ENCODE assay signal across 19 cellular contexts in genomic region chr14:34219661-34220060, GRCh38.
A peak's percentile ranks its signal among the peaks of the same experiment; 100 is the strongest.
DNase-seq lines count a peak whose midpoint lies in the region; ATAC-seq, FAIRE-seq and TF ChIP-seq lines count a peak whose summit lies in the region.
"Had no signal": no experiment of that assay in that cellular context is flagged by ENCODE, and none has a peak within 500 bp of the region (broad histone marks: within the 10 kb centered on the region; RNA-seq: fewer than 3 reads in every experiment).

No MANE protein-coding gene starts in this region.

- no peaks in the 10 kb centered on the region for H3K36me3 Mint-ChIP-seq in neural progenitor cell

- no peak overlapping the region for H3K27ac Mint-ChIP-seq in neural progenitor cell
- H3K27ac Mint-ChIP-seq: B cell had no signal

- peaks cover 3% of the 10 kb centered on the region for H3K9me3 Mint-ChIP-seq in neural progenitor cell

- no peak overlapping the region for H2AFZ ChIP-seq in neural progenitor cell (replicated peaks)
- H2AFZ ChIP-seq: PC-9 had no signal

- FAIRE-seq in urothelium cell line (lab: Jason Lieb, UNC), result no peak
- FAIRE-seq: GM19239, H1 had no signal

- no peaks in the 10 kb centered on the region for H3F3A ChIP-seq in neural progenitor cell (ENCODE audit: low read depth)

- no peak overlapping the region for H3K4me2 ChIP-seq in neural progenitor cell
- H3K4me2 ChIP-seq: PC-9 had no signal

- DNase-seq in DMS53 (lab: John Stamatoyannopoulos, UW) (peak; percentile 43), DMS53 treated with DMSO at 0.1 percent for 48 hours (lab: John Stamatoyannopoulos, UW; ENCODE audit: unreplicated experiment) (no peak), epithelial cell of prostate (ENCODE audit: low read depth, low spot score) (no peak), kidney tubule cell (ENCODE audit: low spot score) (peak; percentile 89), urothelium cell line (ENCODE audit: low spot score) (peak; percentile 37), neural progenitor cell (ENCODE audit: low spot score) (no peak), EL (no peak)
- DNase-seq: GF-D8, NCI-H1092 treated with DMSO at 0.1 percent for 48 hours, NCI-H2107, NCI-H2227 treated with DMSO at 0.1 percent for 48 hours, NCI-H524 treated with DMSO at 0.1 percent for 48 hours had no signal

- no peaks in the 10 kb centered on the region for H3K27me3 Mint-ChIP-seq in neural progenitor cell (ENCODE audit: insufficient read depth, low read depth)

- no peak overlapping the region for H3K4me3 ChIP-seq in neural progenitor cell
- H3K4me3 ChIP-seq: PC-9, SJSA1 had no signal

- H3K27me3 ChIP-seq in neural progenitor cell, result no peaks in the 10 kb centered on the region
- H3K27me3 ChIP-seq: SJSA1 had no signal

- H3K4me1 Mint-ChIP-seq in neural progenitor cell, result peaks cover 14% of the 10 kb centered on the region
- H3K4me1 Mint-ChIP-seq: B cell had no signal

- H3K79me2 ChIP-seq in neural progenitor cell (ENCODE audit: low read depth), result no peaks in the 10 kb centered on the region

- H3K27ac ChIP-seq in epithelial cell of prostate (peak overlapping the region; percentile 78), neural progenitor cell (no peak overlapping the region)
- H3K27ac ChIP-seq: 22Rv1, PC-9, SJSA1 had no signal

- no peak overlapping the region for H3K9ac ChIP-seq in neural progenitor cell

- H3K4me3 Mint-ChIP-seq in neural progenitor cell, result no peak overlapping the region
- H3K4me3 Mint-ChIP-seq: B cell had no signal

- no peaks in the 10 kb centered on the region for H4K20me1 ChIP-seq in neural progenitor cell (ENCODE audit: low read depth)

- TF ChIP-seq CTCF in neural progenitor cell (IDR thresholded peaks at IDR 0.05), result no peak

- peaks cover 28% of the 10 kb centered on the region for H3K4me1 ChIP-seq in neural progenitor cell

- no peaks in the 10 kb centered on the region for H3K36me3 ChIP-seq in neural progenitor cell
- H3K36me3 ChIP-seq: SJSA1 had no signal

- no peak for ATAC-seq in GM19328 (IDR thresholded peaks at IDR 0.05; ENCODE audit: unreplicated experiment)

- H3K9me3 ChIP-seq in neural progenitor cell (ENCODE audit: low read depth), result no peaks in the 10 kb centered on the region
- H3K9me3 ChIP-seq: SJSA1 had no signal

Comparison
In these comparisons a context has a peak if more than half of its experiments do, and no peak if none do; other contexts are left out.
1. DNase-seq: peak in DMS53 (single experiment), kidney tubule cell (single experiment) and urothelium cell line (single experiment); none in DMS53 treated with DMSO at 0.1 percent for 48 hours (single experiment), epithelial cell of prostate (single experiment), neural progenitor cell (single experiment) and EL (single experiment).